14 cellular contexts compared by ENCODE assay signal in genomic region chr18:60978338-60978737, GRCh38.
DNase-seq lines count a peak whose midpoint lies in the region; ATAC-seq and TF ChIP-seq lines count a peak whose summit lies in the region.
"Had no signal": no experiment of that assay in that cellular context is flagged by ENCODE, and none has a peak within 500 bp of the region (broad histone marks: within the 10 kb centered on the region; RNA-seq: fewer than 3 reads in every experiment).

No MANE protein-coding gene starts in this region.

- no peak overlapping the region for H3K4me3 Mint-ChIP-seq in osteocyte (ENCODE audit: unreplicated experiment)
- H3K4me3 Mint-ChIP-seq: activated naive CD4-positive, alpha-beta T cell treated with anti-CD3 and anti-CD28 coated beads for 36 hours; CD4-positive, CD25-positive, alpha-beta regulatory T cell; T-helper 17 cell had no signal

- H3K27me3 ChIP-seq in SJSA1 (replicated peaks) (no peaks in the 10 kb centered on the region), left lung (no peaks in the 10 kb centered on the region)

- DNase-seq in EL (peak; percentile 18), SJSA1 (ENCODE audit: low read depth in 1 of 2, low spot score in 2 of 2) (peak; percentile 42 to 48), fibroblast of peridontal ligament (ENCODE audit: extremely low read depth) (peak; percentile 85), osteocyte (ENCODE audit: extremely low spot score, unreplicated experiment) (no peak), left lung (no peak)
- DNase-seq in activated CD4-positive, alpha-beta T cell treated with anti-CD3 and anti-CD28 coated beads, Interleukin-2, amount 50 U/mL, for 48 hours: no peak
- no peak for DNase-seq in stimulated activated naive CD4-positive, alpha-beta T cell treated with Interleukin-2 at 50 U/mL for 16 hours (lab: John Stamatoyannopoulos, UW)
- DNase-seq: activated CD4-positive, alpha-beta T cell treated with anti-CD3 and anti-CD28 coated beads, Interleukin-2, amount 50 U/mL, for 4 hours; activated naive CD4-positive, alpha-beta T cell treated with anti-CD3 and anti-CD28 coated beads for 36 hours; CD4-positive, CD25-positive, alpha-beta regulatory T cell; KBM-7; NCI-H2081; T-helper 17 cell had no signal

- ATAC-seq in left lung (no peak), HG03571 (IDR thresholded peaks at IDR 0.05; ENCODE audit: unreplicated experiment) (no peak)
- ATAC-seq: T-helper 17 cell had no signal

- H3K4me1 Mint-ChIP-seq in osteocyte (ENCODE audit: unreplicated experiment): peaks cover 57% of the 10 kb centered on the region
- H3K4me1 Mint-ChIP-seq: CD4-positive, CD25-positive, alpha-beta regulatory T cell; T-helper 17 cell had no signal

- H3K36me3 ChIP-seq in SJSA1 (no peaks in the 10 kb centered on the region), left lung (no peaks in the 10 kb centered on the region)

- H3K9me3 Mint-ChIP-seq in osteocyte (ENCODE audit: unreplicated experiment): no peaks in the 10 kb centered on the region
- H3K9me3 Mint-ChIP-seq: activated naive CD4-positive, alpha-beta T cell treated with anti-CD3 and anti-CD28 coated beads for 36 hours had no signal

- intact Hi-C loops in left lung (cut with DNase I): no loop called here

- no peaks in the 10 kb centered on the region for H3K27me3 Mint-ChIP-seq in osteocyte (ENCODE audit: unreplicated experiment)
- H3K27me3 Mint-ChIP-seq: CD4-positive, CD25-positive, alpha-beta regulatory T cell; T-helper 17 cell had no signal

- H3K4me1 ChIP-seq in SJSA1 (replicated peaks) (peaks cover 8% of the 10 kb centered on the region), left lung (no peaks in the 10 kb centered on the region)

- H3K36me3 Mint-ChIP-seq in osteocyte (ENCODE audit: unreplicated experiment): no peaks in the 10 kb centered on the region
- H3K36me3 Mint-ChIP-seq: CD4-positive, CD25-positive, alpha-beta regulatory T cell had no signal

- H3K27ac Mint-ChIP-seq in osteocyte (ENCODE audit: unreplicated experiment): peak overlapping the region; percentile 74
- H3K27ac Mint-ChIP-seq: activated naive CD4-positive, alpha-beta T cell treated with anti-CD3 and anti-CD28 coated beads for 36 hours; CD4-positive, CD25-positive, alpha-beta regulatory T cell; T-helper 17 cell had no signal

- H3K9me3 ChIP-seq in SJSA1 (replicated peaks) (no peaks in the 10 kb centered on the region), left lung (no peaks in the 10 kb centered on the region)

- H3K27ac ChIP-seq in SJSA1 (no peak overlapping the region), left lung (no peak overlapping the region)

- H3K4me3 ChIP-seq in SJSA1 (no peak overlapping the region), left lung (no peak overlapping the region)

- no peak for TF ChIP-seq CTCF in osteocyte (IDR thresholded peaks at IDR 0.05)
- TF ChIP-seq CTCF in left lung (IDR thresholded peaks at IDR 0.05): no peak

Comparison
In these comparisons a context has a peak if more than half of its experiments do, and no peak if none do; other contexts are left out.
1. DNase-seq: peak in EL (single experiment), SJSA1 (2 of 2) and fibroblast of peridontal ligament (single experiment); none in osteocyte (single experiment), left lung (0 of 2), activated CD4-positive, alpha-beta T cell treated with anti-CD3 and anti-CD28 coated beads, Interleukin-2, amount 50 U/mL, for 48 hours (0 of 2) and stimulated activated naive CD4-positive, alpha-beta T cell treated with Interleukin-2 at 50 U/mL for 16 hours (single experiment).